ENCODE assay signal across 18 cellular contexts in the genomic region with DNA sequence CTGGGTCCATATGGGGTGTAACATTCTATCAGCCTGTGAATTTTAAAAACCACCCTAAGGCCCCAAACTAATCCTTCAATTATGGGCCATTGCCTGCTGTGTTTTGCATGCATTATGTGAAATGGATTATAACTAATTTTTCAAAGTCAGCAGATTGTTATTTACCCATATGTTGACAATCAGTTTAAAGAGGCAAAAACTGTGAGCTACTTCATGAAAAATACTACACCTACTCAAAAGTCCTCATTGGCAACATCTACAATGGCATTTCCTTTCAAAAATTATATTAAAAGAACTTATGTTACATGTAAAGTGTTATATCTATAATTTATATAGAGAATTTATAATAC. TPM values are rescaled to one million over a fixed set of nuclear protein-coding genes. Genes with fewer than 3 reads are reported as not detected.
A peak's percentile ranks its signal among the peaks of the same experiment; 100 is the strongest.
DNase-seq lines count a peak whose midpoint lies in the region; ATAC-seq, FAIRE-seq and TF ChIP-seq lines count a peak whose summit lies in the region.
"Had no signal": no experiment of that assay in that cellular context is flagged by ENCODE, and none has a peak within 500 bp of the region (broad histone marks: within the 10 kb centered on the region; RNA-seq: fewer than 3 reads in every experiment).

No MANE protein-coding gene starts in this region.

- H3K27me3 ChIP-seq in mammary epithelial cell (ENCODE audit: insufficient read depth, low read length) (no peaks in the 10 kb centered on the region), K562 (ENCODE audit: control insufficient read depth in 2 of 2, insufficient read depth in 2 of 2, low read length in 2 of 2) (no peaks in the 10 kb centered on the region), vagina (no peaks in the 10 kb centered on the region), mesenchymal stem cell (ENCODE audit: control insufficient read depth in 1 of 2, insufficient read depth in 1 of 2, low read length in 2 of 2) (no peaks in the 10 kb centered on the region)
- H3K27me3 ChIP-seq: adrenal gland, heart left ventricle, right atrium auricular region had no signal

- H3K27ac ChIP-seq in mammary epithelial cell (ENCODE audit: insufficient read depth, low read depth, low read length) (no peak overlapping the region), K562 (ENCODE audit: extremely low read depth, low read depth, low read length) (no peak overlapping the region), vagina (no peak overlapping the region), mesenchymal stem cell (ENCODE audit: low read length, poor library complexity, severe bottlenecking) (no peak overlapping the region)
- H3K27ac ChIP-seq: adrenal gland, right atrium auricular region had no signal

- TF ChIP-seq CTCF in mammary epithelial cell (conservative IDR thresholded peaks at IDR 0.05 in 1 of 2, IDR thresholded peaks at IDR 0.05 in 1 of 2; ENCODE audit: extremely low read depth in 1 of 2, insufficient read depth in 1 of 2, low read depth in 1 of 2, low read length in 2 of 2) = no peak
- no peak for TF ChIP-seq CTCF in MCF 10A (IDR thresholded peaks at IDR 0.05; ENCODE audit: unreplicated experiment)
- TF ChIP-seq CTCF in K562 (IDR thresholded peaks at IDR 0.05 in 2 of 3, conservative IDR thresholded peaks at IDR 0.05 in 1 of 3; ENCODE audit: insufficient read depth in 2 of 3, low read depth in 1 of 3, low read length in 3 of 3) = no peak
- TF ChIP-seq CTCF in vagina (IDR thresholded peaks at IDR 0.05) = no peak
- TF ChIP-seq CTCF in GM20000 (IDR thresholded peaks at IDR 0.05; ENCODE audit: extremely low read depth, missing control alignments) = no peak

- H3K9me3 ChIP-seq in mammary epithelial cell (replicated peaks; ENCODE audit: insufficient read depth, low read length) = no peaks in the 10 kb centered on the region
- H3K9me3 ChIP-seq in K562 (replicated peaks; ENCODE audit: control insufficient read depth, insufficient read depth, low read depth, low read length) = no peaks in the 10 kb centered on the region
- H3K9me3 ChIP-seq in vagina = no peaks in the 10 kb centered on the region
- no peaks in the 10 kb centered on the region for H3K9me3 ChIP-seq in mesenchymal stem cell (ENCODE audit: control insufficient read depth, low read length)
- H3K9me3 ChIP-seq: adrenal gland, heart left ventricle, right atrium auricular region had no signal

- no peak overlapping the region for H3K4ac ChIP-seq in mesenchymal stem cell (ENCODE audit: low read depth in 1 of 2, low read length in 2 of 2)

- TF ChIP-seq RAD21 in K562 (CRISPR knock-in tag; conservative IDR thresholded peaks at IDR 0.05 in 1 of 2, IDR thresholded peaks at IDR 0.05 in 1 of 2) = no peak

- POLR2A ChIA-PET in MCF 10A (lab: Yijun Ruan, JAX) = no interaction called here
- POLR2A ChIA-PET in K562 (lab: Yijun Ruan, JAX) = no interaction called here

- TF ChIP-seq EP300 in K562 (IDR thresholded peaks at IDR 0.05; ENCODE audit: low read length) = no peak

- no peak overlapping the region for H3K14ac ChIP-seq in mesenchymal stem cell (ENCODE audit: low read length in 2 of 2)

- dilution Hi-C loops in mammary epithelial cell (cut with HindIII; ENCODE audit: low sequenced_read_pairs) = no loop called here

- H3K4me1 Mint-ChIP-seq in MCF 10A (ENCODE audit: insufficient read depth, unreplicated experiment) = no peaks in the 10 kb centered on the region
- H3K4me1 Mint-ChIP-seq: neural crest cell had no signal

- H3K36me3 ChIP-seq in mammary epithelial cell (ENCODE audit: insufficient read depth, low read length) (no peaks in the 10 kb centered on the region), K562 (ENCODE audit: control insufficient read depth, insufficient read depth, low read length) (no peaks in the 10 kb centered on the region), vagina (no peaks in the 10 kb centered on the region), mesenchymal stem cell (ENCODE audit: control insufficient read depth in 1 of 2, insufficient read depth in 2 of 2, low read depth in 1 of 2, low read length in 2 of 2) (no peaks in the 10 kb centered on the region)
- H3K36me3 ChIP-seq: adrenal gland, heart left ventricle, right atrium auricular region had no signal

- H3K27ac Mint-ChIP-seq in MCF 10A (ENCODE audit: low read depth, unreplicated experiment) = no peak overlapping the region

- H4K91ac ChIP-seq in mesenchymal stem cell (ENCODE audit: low read length) = no peak overlapping the region

- H3K27me3 Mint-ChIP-seq in MCF 10A (ENCODE audit: insufficient read depth, unreplicated experiment) = no peaks in the 10 kb centered on the region

- no peak overlapping the region for H2AK5ac ChIP-seq in mesenchymal stem cell (ENCODE audit: low read length, severe bottlenecking)

- CTCF ChIA-PET in mammary epithelial cell (lab: Charles Lee; ENCODE audit: low non-redundant PET) (no interaction called here), MCF 10A (lab: Yijun Ruan, JAX) (no interaction called here), K562 (lab: Yijun Ruan, JAX; ENCODE audit: low intra/inter-chr PET ratio) (no interaction called here)

- no peak overlapping the region for H3K18ac ChIP-seq in mesenchymal stem cell (ENCODE audit: low read depth in 1 of 2, low read length in 2 of 2)

- no peak overlapping the region for H2BK15ac ChIP-seq in mesenchymal stem cell (ENCODE audit: low read depth, poor library complexity, severe bottlenecking)

- peak overlapping the region; percentile 23 for H2AFZ ChIP-seq in mammary epithelial cell (ENCODE audit: low read depth, low read length)
- H2AFZ ChIP-seq in K562 (ENCODE audit: low read depth, low read length) = peak overlapping the region; percentile 56
- H2AFZ ChIP-seq in mesenchymal stem cell (ENCODE audit: low read depth, low read length) = no peak overlapping the region

- no peak for ATAC-seq in K562
- ATAC-seq: heart left ventricle had no signal

- no TSS peak for BruUV-seq in mammary epithelial cell (replicated peaks; lab: Mats Ljungman, UMichigan)
- BruUV-seq in MCF 10A (replicated peaks; lab: Mats Ljungman, UMichigan) = no TSS peak
- BruUV-seq in K562 (replicated peaks; lab: Mats Ljungman, UMichigan) = no TSS peak

- H3K23ac ChIP-seq in mesenchymal stem cell (ENCODE audit: low read length in 2 of 2) = no peak overlapping the region

- no peaks in the 10 kb centered on the region for H3K9me3 Mint-ChIP-seq in MCF 10A (ENCODE audit: unreplicated experiment)
- H3K9me3 Mint-ChIP-seq: neural crest cell had no signal

- H3K4me2 ChIP-seq in mammary epithelial cell (ENCODE audit: insufficient read depth, low read depth, low read length) (no peak overlapping the region), K562 (ENCODE audit: insufficient read depth, low read length) (no peak overlapping the region), mesenchymal stem cell (ENCODE audit: low read length, poor library complexity, severe bottlenecking) (no peak overlapping the region)

- H3K4me1 ChIP-seq in mammary epithelial cell (ENCODE audit: insufficient read depth, low read length) = no peaks in the 10 kb centered on the region
- H3K4me1 ChIP-seq in K562 (replicated peaks in 1 of 2; ENCODE audit: control insufficient read depth in 2 of 2, insufficient read depth in 2 of 2, low read length in 2 of 2) = peaks cover 6 to 30% of the 10 kb centered on the region in 2 experiments; a peak in 4 of 5 replicates
- H3K4me1 ChIP-seq in vagina = no peaks in the 10 kb centered on the region
- no peaks in the 10 kb centered on the region for H3K4me1 ChIP-seq in mesenchymal stem cell (ENCODE audit: control insufficient read depth, insufficient read depth, low read depth, low read length)
- H3K4me1 ChIP-seq: adrenal gland, right atrium auricular region had no signal

- no peak for FAIRE-seq in K562 (lab: Jason Lieb, UNC)
- FAIRE-seq: kidney had no signal

- no peak overlapping the region for H3K4me3 Mint-ChIP-seq in MCF 10A (ENCODE audit: unreplicated experiment)
- H3K4me3 Mint-ChIP-seq: neural crest cell had no signal

- DNase-seq in mammary epithelial cell = no peak
- DNase-seq in MCF 10A (ENCODE audit: unreplicated experiment) = no peak
- DNase-seq in NCI-H1694 (lab: John Stamatoyannopoulos, UW) = peak; percentile 22
- no peak for DNase-seq in K562 (ENCODE audit: extremely low read depth in 1 of 4, low spot score in 3 of 4)
- no peak for DNase-seq in vagina (ENCODE audit: extremely low spot score in 2 of 2)
- DNase-seq in AG08396 (ENCODE audit: low spot score) = no peak
- DNase-seq in GM20000 (ENCODE audit: low spot score) = no peak
- DNase-seq in mesenchymal stem cell = no peak
- DNase-seq: adrenal gland; AML-193; caudate nucleus; effector CD4-positive, alpha-beta T cell; heart left ventricle; kidney; NCI-H1092; substantia nigra had no signal

- no peak overlapping the region for H4K8ac ChIP-seq in mesenchymal stem cell (ENCODE audit: low read length)

- H2BK12ac ChIP-seq in mesenchymal stem cell (ENCODE audit: low read length in 2 of 2) = no peak overlapping the region

- TF ChIP-seq POLR2A in K562 (conservative IDR thresholded peaks at IDR 0.05) (no peak), vagina (IDR thresholded peaks at IDR 0.05) (no peak)

- H3K9ac ChIP-seq in mammary epithelial cell (ENCODE audit: insufficient read depth, low read length) = no peak overlapping the region
- no peak overlapping the region for H3K9ac ChIP-seq in K562 (ENCODE audit: insufficient read depth in 1 of 2, low read depth in 2 of 2, low read length in 2 of 2)
- H3K9ac ChIP-seq in mesenchymal stem cell (ENCODE audit: low read length) = no peak overlapping the region

- H2BK5ac ChIP-seq in mesenchymal stem cell (ENCODE audit: low read depth, low read length, poor library complexity, severe bottlenecking) = no peak overlapping the region

- no peaks in the 10 kb centered on the region for H3K9me1 ChIP-seq in K562 (ENCODE audit: control insufficient read depth, insufficient read depth, low read length)

- H3K79me2 ChIP-seq in mammary epithelial cell (ENCODE audit: insufficient read depth, low read length) (no peaks in the 10 kb centered on the region), K562 (ENCODE audit: control insufficient read depth, insufficient read depth, low read length) (no peaks in the 10 kb centered on the region)

- H4K20me1 ChIP-seq in mammary epithelial cell (ENCODE audit: insufficient read depth, low read length) (no peaks in the 10 kb centered on the region), K562 (replicated peaks; ENCODE audit: control insufficient read depth, insufficient read depth, low read length) (no peaks in the 10 kb centered on the region)

- in situ Hi-C loops in mammary epithelial cell (cut with MboI; ENCODE audit: low sequenced_read_pairs in 2 of 2) (no loop called here), K562 (cut with MboI) (no loop called here)

- no peak overlapping the region for H2BK120ac ChIP-seq in mesenchymal stem cell (ENCODE audit: low read depth, low read length)

- H3K79me1 ChIP-seq in mesenchymal stem cell (replicated peaks; ENCODE audit: low read length, poor library complexity, severe bottlenecking) = no peaks in the 10 kb centered on the region

- H3K4me3 ChIP-seq in mammary epithelial cell (replicated peaks in 1 of 3; ENCODE audit: insufficient read depth in 1 of 3, low read depth in 2 of 3, low read length in 3 of 3) = no peak overlapping the region
- H3K4me3 ChIP-seq in K562 = no peak overlapping the region
- H3K4me3 ChIP-seq in vagina = no peak overlapping the region
- H3K4me3 ChIP-seq in mesenchymal stem cell (ENCODE audit: insufficient read depth in 1 of 2, low read depth in 1 of 2, low read length in 2 of 2) = no peak overlapping the region
- H3K4me3 ChIP-seq: adrenal gland, heart left ventricle, right atrium auricular region had no signal

- H3K36me3 Mint-ChIP-seq in MCF 10A (ENCODE audit: insufficient read depth, unreplicated experiment) = peaks cover 6% of the 10 kb centered on the region

- intact Hi-C loops in mammary epithelial cell (cut with micrococcal nuclease) (no loop called here), MCF 10A (cut with micrococcal nuclease) (no loop called here), K562 (cut with micrococcal nuclease) (no loop called here), vagina (cut with DNase I) (no loop called here)

RNA-seq across cellular contexts. Expression of a gene that starts 49.0 kb away (rescaled TPM):
- 10 to 100 TPM; 35.2 to 56.5 TPM for total RNA-seq in mammary epithelial cell
- polyA plus RNA-seq in mammary epithelial cell = 23.4 TPM
- 49.3 TPM for polyA minus RNA-seq in mammary epithelial cell
- 45.0 and 61.0 TPM in 2 replicates for total RNA-seq in MCF 10A (2022)
- 61.3 and 233 TPM in 2 replicates for total RNA-seq in K562 (2011; cell fraction: chromatin; rRNA removed; ENCODE audit: low replicate concordance)
- total RNA-seq in K562 (2011; cell fraction: nucleolus; rRNA removed) = 22.8 and 41.1 TPM in 2 replicates
- total RNA-seq in K562 (2011; cell fraction: nucleoplasm; rRNA removed) = 69.0 and 96.6 TPM in 2 replicates
- 53.6 and 61.9 TPM in 2 replicates for total RNA-seq in K562 (2014; rRNA removed)
- 97.1 and 114 TPM in 2 replicates for total RNA-seq in K562 (2014; rRNA removed; fragmentation: Illumina TruSeq; extraction: Trizol)
- total RNA-seq in K562 (2015; rRNA removed; fragmentation: Illumina TruSeq; extraction: Trizol) = 74.4 and 77.6 TPM in 2 replicates
- total RNA-seq in K562 (2021) = 84.7 and 90.6 TPM in 2 replicates
- polyA plus RNA-seq in K562 (2011; rRNA removed) = 47.9 and 83.4 TPM in 2 replicates
- polyA plus RNA-seq in K562 (2011; cell fraction: cytosol; rRNA removed) = 16.3 and 32.6 TPM in 2 replicates
- 22.2 and 27.0 TPM in 2 replicates for polyA plus RNA-seq in K562 (2011; cell fraction: nucleus; rRNA removed)
- 68.3 and 93.3 TPM in 2 replicates for polyA plus RNA-seq in K562 (2012)
- 117 and 126 TPM in 2 replicates for polyA plus RNA-seq in K562 (2014; fragmentation: Illumina TruSeq; extraction: Trizol)
- polyA plus RNA-seq in K562 (2014; fragmentation: Nextera tagmentation; extraction: Ambion mirVana) = 10 to 100 TPM; 42.6 to 48.3 TPM
- 57.2 and 60.4 TPM in 2 replicates for polyA plus RNA-seq in K562 (2014; rRNA removed)
- 210 and 230 TPM in 2 replicates for polyA minus RNA-seq in K562 (2011; rRNA and poly(A)+ RNA removed)
- 73.6 and 84.8 TPM in 2 replicates for polyA minus RNA-seq in K562 (2011; cell fraction: cytosol; rRNA and poly(A)+ RNA removed)
- polyA minus RNA-seq in K562 (2011; cell fraction: nucleus; rRNA and poly(A)+ RNA removed) = 28.1 and 45.8 TPM in 2 replicates
- 30.2 TPM for total RNA-seq in vagina
- 47.4 TPM for polyA plus RNA-seq in mesenchymal stem cell (2013, experiment 1 of 2)
- 45.1 TPM for polyA plus RNA-seq in mesenchymal stem cell (2013, experiment 2 of 2)
